In the genomic region with DNA sequence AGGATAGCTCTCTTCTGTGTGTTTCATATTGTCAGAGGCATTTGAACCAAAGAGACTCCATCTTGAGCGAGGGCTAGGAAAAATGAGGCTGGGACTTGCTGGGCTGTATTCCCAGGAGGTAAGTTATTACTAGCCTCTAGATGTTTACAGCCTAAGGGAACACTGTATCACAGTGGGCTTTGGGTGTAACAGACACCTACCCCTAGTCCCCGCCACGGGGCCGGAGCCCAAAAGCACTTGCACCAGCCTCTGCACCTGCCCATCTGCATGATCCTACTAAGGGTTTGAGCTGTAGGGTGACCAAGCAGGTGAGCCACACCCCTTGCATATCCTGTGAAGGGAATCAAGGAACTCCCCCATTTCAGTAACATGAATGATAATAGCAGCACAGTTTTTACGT, we compare ENCODE assay signal across 17 cellular contexts.
"Had no signal": no experiment of that assay in that cellular context is flagged by ENCODE, and none has a peak within 500 bp of the region (broad histone marks: within the 10 kb centered on the region; RNA-seq: fewer than 3 reads in every experiment).

No MANE protein-coding gene starts in this region.

- H3K4me1 ChIP-seq: colonic mucosa, tibial artery had no signal

- H2AFZ ChIP-seq: hepatocyte had no signal

- H3K27ac ChIP-seq: colonic mucosa, hepatocyte, neutrophil, tibial artery had no signal

- H3K9me3 ChIP-seq: colonic mucosa, neutrophil, tibial artery had no signal

- ATAC-seq: left lobe of liver; mucosa of descending colon; naive thymus-derived CD8-positive, alpha-beta T cell; right cardiac atrium had no signal

- H3K27me3 ChIP-seq: colonic mucosa, hepatocyte, neutrophil, tibial artery had no signal

- H3K4me3 ChIP-seq: colonic mucosa, hepatocyte, mucosa of descending colon, tibial artery had no signal

- H3K4me2 ChIP-seq: hepatocyte had no signal

- H3K79me2 ChIP-seq: hepatocyte had no signal

- H3K4me1 Mint-ChIP-seq: naive thymus-derived CD8-positive, alpha-beta T cell had no signal

- DNase-seq: caudate nucleus; colonic mucosa; dermis blood vessel endothelial cell; foreskin melanocyte; head of caudate nucleus; islet precursor cell; mammary epithelial cell; mucosa of descending colon; naive thymus-derived CD8-positive, alpha-beta T cell; right cardiac atrium; small intestine; stimulated activated CD4-positive, alpha-beta T cell treated with anti-CD3 and anti-CD28 coated beads, Interleukin-12 subunit alpha, Interleukin-12 subunit beta, amount 100 ng/mL, for 4 hours; stimulated activated naive CD4-positive, alpha-beta T cell treated with Interleukin-2 at 50 U/mL for 16 hours; tibial artery had no signal

- H3K36me3 ChIP-seq: colonic mucosa, neutrophil, tibial artery had no signal

- H3K27ac Mint-ChIP-seq: naive thymus-derived CD8-positive, alpha-beta T cell had no signal

- H3K27me3 Mint-ChIP-seq: naive thymus-derived CD8-positive, alpha-beta T cell had no signal

- H3K4me3 Mint-ChIP-seq: naive thymus-derived CD8-positive, alpha-beta T cell had no signal
